1 cellular context compared by ENCODE assay signal in the genomic region with DNA sequence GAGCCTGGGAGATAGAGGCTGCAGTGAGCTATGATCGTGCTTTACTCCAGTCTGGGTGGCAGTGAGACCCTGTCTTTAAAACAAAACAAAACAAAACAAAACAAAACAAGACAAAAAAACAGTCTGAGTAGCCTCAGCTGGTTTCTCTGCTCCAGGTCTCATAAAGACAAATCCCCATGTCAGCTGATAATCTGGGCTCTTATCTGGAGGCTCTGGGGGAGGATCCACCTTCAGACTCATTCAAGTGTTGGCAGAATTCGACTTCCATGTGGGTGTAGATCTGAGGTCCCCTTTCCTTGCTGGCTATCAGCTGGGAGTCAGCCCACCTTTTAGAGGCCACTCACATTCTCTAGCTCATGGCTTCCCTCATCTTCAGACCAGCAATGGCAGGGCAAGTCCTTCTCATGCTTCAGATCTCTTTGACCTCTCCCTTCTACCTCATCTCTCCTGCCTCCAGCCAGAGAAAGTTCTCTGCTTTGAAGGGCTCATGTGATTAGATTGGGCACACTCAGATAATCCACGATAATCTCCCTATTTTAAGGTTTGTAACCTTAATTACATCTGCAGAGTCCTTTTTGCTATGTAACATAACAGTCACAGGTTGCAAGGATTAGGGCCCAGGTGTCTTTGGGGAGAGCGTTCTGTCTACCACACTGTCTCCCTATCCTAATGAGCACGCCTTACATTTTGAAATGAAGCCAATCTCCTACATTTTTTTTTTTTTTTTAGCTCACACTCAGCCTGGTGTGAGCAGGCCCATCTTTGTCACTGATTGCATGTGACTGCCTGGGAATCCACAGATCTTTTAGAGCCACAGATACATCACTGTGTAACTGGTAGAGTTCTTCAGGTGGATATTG.
A peak's percentile ranks its signal among the peaks of the same experiment; 100 is the strongest.
TF ChIP-seq lines count a peak whose summit lies in the region.

No MANE protein-coding gene starts in this region.

TF ChIP-seq in K562, 482 proteins besides CTCF, POLR2A, EP300 and RAD21 (continued from another document and continues in another):
- TF ChIP-seq MAZ (CRISPR knock-in tag; conservative IDR thresholded peaks at IDR 0.05 in 1 of 2, IDR thresholded peaks at IDR 0.05 in 1 of 2) (0 out of 4 replicates have a peak, but pooled peaks of 1 of the 2 experiments have one; percentile 31), CTBP1 (IDR thresholded peaks at IDR 0.05; ENCODE audit: borderline replicate concordance) (peak; percentile 41; the same call in 1 of the 2 replicates), ZNF134 (CRISPR knock-in tag; conservative IDR thresholded peaks at IDR 0.05) (no peak), TARDBP (IDR thresholded peaks at IDR 0.05) (no peak), PTTG1 (tag; IDR thresholded peaks at IDR 0.05; ENCODE audit: low read depth) (no peak), ERF (CRISPR knock-in tag; IDR thresholded peaks at IDR 0.05) (no peak), U2AF2 (optimal IDR thresholded peaks at IDR 0.05; ENCODE audit: low read depth, low read length) (no peak), HDAC8 (tag; IDR thresholded peaks at IDR 0.05) (no peak), FOSL1 (tag; conservative IDR thresholded peaks at IDR 0.05) (peak; percentile 39; the same call in 1 of the 2 replicates), ZNF408 (CRISPR knock-in tag; IDR thresholded peaks at IDR 0.05; ENCODE audit: low read depth) (no peak), ZNF133 (CRISPR knock-in tag; IDR thresholded peaks at IDR 0.05) (no peak), SIX5 (IDR thresholded peaks at IDR 0.05; ENCODE audit: borderline replicate concordance in 1 of 2, insufficient read depth in 1 of 2, low read depth in 1 of 2, low read length in 2 of 2) (no peak), RFX7 (CRISPR knock-in tag; IDR thresholded peaks at IDR 0.05) (no peak), HDAC2 (IDR thresholded peaks at IDR 0.05) (0 out of 2 replicates have a peak, but pooled peaks have one; percentile 17), NR1H2 (CRISPR knock-in tag; IDR thresholded peaks at IDR 0.05) (no peak), ZNF217 (CRISPR knock-in tag; IDR thresholded peaks at IDR 0.05) (peak; percentile 77; the same call in 1 of the 2 replicates), ZC3H11A (IDR thresholded peaks at IDR 0.05; ENCODE audit: low read depth, low read length) (no peak), NFE2 (IDR thresholded peaks at IDR 0.05; ENCODE audit: low read depth) (peak; percentile 36; the same call in 1 of the 2 replicates), ZNF224 (CRISPR knock-in tag; IDR thresholded peaks at IDR 0.05) (no peak), ZNF282 (CRISPR knock-in tag; IDR thresholded peaks at IDR 0.05) (no peak), SRSF7 (optimal IDR thresholded peaks at IDR 0.05; ENCODE audit: low read depth, low read length) (no peak), STAG1 (CRISPR knock-in tag; IDR thresholded peaks at IDR 0.05; ENCODE audit: borderline replicate concordance) (no peak), TAF15 (IDR thresholded peaks at IDR 0.05; ENCODE audit: low read depth, low read length) (no peak), HDAC3 (IDR thresholded peaks at IDR 0.05; ENCODE audit: borderline replicate concordance, partially characterized antibody) (no peak), KHSRP (IDR thresholded peaks at IDR 0.05) (no peak), NEUROD1 (IDR thresholded peaks at IDR 0.05; ENCODE audit: borderline replicate concordance, low read depth, low read length, partially characterized antibody) (no peak), ZKSCAN8 (CRISPR knock-in tag; IDR thresholded peaks at IDR 0.05) (no peak), PTBP1 (IDR thresholded peaks at IDR 0.05; ENCODE audit: low read depth, low read length) (no peak), KDM4B (IDR thresholded peaks at IDR 0.05; ENCODE audit: borderline replicate concordance in 2 of 2, low read depth in 1 of 2) (no peak), STAT5B (CRISPR knock-in tag; IDR thresholded peaks at IDR 0.05) (no peak), NFIX (CRISPR knock-in tag; IDR thresholded peaks at IDR 0.05; ENCODE audit: low read depth) (no peak), ZNF165 (CRISPR knock-in tag; IDR thresholded peaks at IDR 0.05; ENCODE audit: borderline replicate concordance) (no peak), TAL1 (IDR thresholded peaks at IDR 0.05) (0 out of 2 replicates have a peak, but pooled peaks have one; percentile 11), TOE1 (IDR thresholded peaks at IDR 0.05; ENCODE audit: borderline replicate concordance) (0 out of 2 replicates have a peak, but pooled peaks have one; percentile 35), TOE1 (CRISPR knock-in tag; IDR thresholded peaks at IDR 0.05; ENCODE audit: borderline replicate concordance, low read depth) (0 out of 2 replicates have a peak, but pooled peaks have one; percentile 53), ATF1 (CRISPR knock-in tag; IDR thresholded peaks at IDR 0.05) (no peak), ATF1 (tag; IDR thresholded peaks at IDR 0.05) (no peak), MIER1 (IDR thresholded peaks at IDR 0.05; ENCODE audit: low read depth) (0 out of 2 replicates have a peak, but pooled peaks have one; percentile 15), BRCA1 (IDR thresholded peaks at IDR 0.05) (no peak), BRCA1 (CRISPR knock-in tag; IDR thresholded peaks at IDR 0.05) (no peak), MCM5 (IDR thresholded peaks at IDR 0.05; ENCODE audit: low read depth) (no peak), SMC3 (conservative IDR thresholded peaks at IDR 0.05; ENCODE audit: insufficient read depth, low read depth, low read length) (no peak), ZC3H4 (CRISPR knock-in tag; IDR thresholded peaks at IDR 0.05; ENCODE audit: borderline replicate concordance) (no peak)
- TF ChIP-seq, protein P1, sequence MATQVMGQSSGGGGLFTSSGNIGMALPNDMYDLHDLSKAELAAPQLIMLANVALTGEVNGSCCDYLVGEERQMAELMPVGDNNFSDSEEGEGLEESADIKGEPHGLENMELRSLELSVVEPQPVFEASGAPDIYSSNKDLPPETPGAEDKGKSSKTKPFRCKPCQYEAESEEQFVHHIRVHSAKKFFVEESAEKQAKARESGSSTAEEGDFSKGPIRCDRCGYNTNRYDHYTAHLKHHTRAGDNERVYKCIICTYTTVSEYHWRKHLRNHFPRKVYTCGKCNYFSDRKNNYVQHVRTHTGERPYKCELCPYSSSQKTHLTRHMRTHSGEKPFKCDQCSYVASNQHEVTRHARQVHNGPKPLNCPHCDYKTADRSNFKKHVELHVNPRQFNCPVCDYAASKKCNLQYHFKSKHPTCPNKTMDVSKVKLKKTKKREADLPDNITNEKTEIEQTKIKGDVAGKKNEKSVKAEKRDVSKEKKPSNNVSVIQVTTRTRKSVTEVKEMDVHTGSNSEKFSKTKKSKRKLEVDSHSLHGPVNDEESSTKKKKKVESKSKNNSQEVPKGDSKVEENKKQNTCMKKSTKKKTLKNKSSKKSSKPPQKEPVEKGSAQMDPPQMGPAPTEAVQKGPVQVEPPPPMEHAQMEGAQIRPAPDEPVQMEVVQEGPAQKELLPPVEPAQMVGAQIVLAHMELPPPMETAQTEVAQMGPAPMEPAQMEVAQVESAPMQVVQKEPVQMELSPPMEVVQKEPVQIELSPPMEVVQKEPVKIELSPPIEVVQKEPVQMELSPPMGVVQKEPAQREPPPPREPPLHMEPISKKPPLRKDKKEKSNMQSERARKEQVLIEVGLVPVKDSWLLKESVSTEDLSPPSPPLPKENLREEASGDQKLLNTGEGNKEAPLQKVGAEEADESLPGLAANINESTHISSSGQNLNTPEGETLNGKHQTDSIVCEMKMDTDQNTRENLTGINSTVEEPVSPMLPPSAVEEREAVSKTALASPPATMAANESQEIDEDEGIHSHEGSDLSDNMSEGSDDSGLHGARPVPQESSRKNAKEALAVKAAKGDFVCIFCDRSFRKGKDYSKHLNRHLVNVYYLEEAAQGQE (CRISPR knock-in tag; IDR thresholded peaks at IDR 0.05; ENCODE audit: low read depth) = no peak
- TF ChIP-seq, protein P2, sequence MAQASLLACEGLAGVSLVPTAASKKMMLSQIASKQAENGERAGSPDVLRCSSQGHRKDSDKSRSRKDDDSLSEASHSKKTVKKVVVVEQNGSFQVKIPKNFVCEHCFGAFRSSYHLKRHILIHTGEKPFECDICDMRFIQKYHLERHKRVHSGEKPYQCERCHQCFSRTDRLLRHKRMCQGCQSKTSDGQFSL (CRISPR knock-in tag; IDR thresholded peaks at IDR 0.05) = no peak
- TF ChIP-seq, protein P2 (tag; IDR thresholded peaks at IDR 0.05) = no peak; a peak in 1 of 4 replicates
- TF ChIP-seq, protein P3, sequence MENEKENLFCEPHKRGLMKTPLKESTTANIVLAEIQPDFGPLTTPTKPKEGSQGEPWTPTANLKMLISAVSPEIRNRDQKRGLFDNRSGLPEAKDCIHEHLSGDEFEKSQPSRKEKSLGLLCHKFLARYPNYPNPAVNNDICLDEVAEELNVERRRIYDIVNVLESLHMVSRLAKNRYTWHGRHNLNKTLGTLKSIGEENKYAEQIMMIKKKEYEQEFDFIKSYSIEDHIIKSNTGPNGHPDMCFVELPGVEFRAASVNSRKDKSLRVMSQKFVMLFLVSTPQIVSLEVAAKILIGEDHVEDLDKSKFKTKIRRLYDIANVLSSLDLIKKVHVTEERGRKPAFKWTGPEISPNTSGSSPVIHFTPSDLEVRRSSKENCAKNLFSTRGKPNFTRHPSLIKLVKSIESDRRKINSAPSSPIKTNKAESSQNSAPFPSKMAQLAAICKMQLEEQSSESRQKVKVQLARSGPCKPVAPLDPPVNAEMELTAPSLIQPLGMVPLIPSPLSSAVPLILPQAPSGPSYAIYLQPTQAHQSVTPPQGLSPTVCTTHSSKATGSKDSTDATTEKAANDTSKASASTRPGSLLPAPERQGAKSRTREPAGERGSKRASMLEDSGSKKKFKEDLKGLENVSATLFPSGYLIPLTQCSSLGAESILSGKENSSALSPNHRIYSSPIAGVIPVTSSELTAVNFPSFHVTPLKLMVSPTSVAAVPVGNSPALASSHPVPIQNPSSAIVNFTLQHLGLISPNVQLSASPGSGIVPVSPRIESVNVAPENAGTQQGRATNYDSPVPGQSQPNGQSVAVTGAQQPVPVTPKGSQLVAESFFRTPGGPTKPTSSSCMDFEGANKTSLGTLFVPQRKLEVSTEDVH (IDR thresholded peaks at IDR 0.05; ENCODE audit: low read depth, partially characterized antibody) = no peak
- TF ChIP-seq, protein P4, sequence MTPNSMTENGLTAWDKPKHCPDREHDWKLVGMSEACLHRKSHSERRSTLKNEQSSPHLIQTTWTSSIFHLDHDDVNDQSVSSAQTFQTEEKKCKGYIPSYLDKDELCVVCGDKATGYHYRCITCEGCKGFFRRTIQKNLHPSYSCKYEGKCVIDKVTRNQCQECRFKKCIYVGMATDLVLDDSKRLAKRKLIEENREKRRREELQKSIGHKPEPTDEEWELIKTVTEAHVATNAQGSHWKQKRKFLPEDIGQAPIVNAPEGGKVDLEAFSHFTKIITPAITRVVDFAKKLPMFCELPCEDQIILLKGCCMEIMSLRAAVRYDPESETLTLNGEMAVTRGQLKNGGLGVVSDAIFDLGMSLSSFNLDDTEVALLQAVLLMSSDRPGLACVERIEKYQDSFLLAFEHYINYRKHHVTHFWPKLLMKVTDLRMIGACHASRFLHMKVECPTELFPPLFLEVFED (CRISPR knock-in tag; conservative IDR thresholded peaks at IDR 0.05) = no peak
- TF ChIP-seq, protein P5, sequence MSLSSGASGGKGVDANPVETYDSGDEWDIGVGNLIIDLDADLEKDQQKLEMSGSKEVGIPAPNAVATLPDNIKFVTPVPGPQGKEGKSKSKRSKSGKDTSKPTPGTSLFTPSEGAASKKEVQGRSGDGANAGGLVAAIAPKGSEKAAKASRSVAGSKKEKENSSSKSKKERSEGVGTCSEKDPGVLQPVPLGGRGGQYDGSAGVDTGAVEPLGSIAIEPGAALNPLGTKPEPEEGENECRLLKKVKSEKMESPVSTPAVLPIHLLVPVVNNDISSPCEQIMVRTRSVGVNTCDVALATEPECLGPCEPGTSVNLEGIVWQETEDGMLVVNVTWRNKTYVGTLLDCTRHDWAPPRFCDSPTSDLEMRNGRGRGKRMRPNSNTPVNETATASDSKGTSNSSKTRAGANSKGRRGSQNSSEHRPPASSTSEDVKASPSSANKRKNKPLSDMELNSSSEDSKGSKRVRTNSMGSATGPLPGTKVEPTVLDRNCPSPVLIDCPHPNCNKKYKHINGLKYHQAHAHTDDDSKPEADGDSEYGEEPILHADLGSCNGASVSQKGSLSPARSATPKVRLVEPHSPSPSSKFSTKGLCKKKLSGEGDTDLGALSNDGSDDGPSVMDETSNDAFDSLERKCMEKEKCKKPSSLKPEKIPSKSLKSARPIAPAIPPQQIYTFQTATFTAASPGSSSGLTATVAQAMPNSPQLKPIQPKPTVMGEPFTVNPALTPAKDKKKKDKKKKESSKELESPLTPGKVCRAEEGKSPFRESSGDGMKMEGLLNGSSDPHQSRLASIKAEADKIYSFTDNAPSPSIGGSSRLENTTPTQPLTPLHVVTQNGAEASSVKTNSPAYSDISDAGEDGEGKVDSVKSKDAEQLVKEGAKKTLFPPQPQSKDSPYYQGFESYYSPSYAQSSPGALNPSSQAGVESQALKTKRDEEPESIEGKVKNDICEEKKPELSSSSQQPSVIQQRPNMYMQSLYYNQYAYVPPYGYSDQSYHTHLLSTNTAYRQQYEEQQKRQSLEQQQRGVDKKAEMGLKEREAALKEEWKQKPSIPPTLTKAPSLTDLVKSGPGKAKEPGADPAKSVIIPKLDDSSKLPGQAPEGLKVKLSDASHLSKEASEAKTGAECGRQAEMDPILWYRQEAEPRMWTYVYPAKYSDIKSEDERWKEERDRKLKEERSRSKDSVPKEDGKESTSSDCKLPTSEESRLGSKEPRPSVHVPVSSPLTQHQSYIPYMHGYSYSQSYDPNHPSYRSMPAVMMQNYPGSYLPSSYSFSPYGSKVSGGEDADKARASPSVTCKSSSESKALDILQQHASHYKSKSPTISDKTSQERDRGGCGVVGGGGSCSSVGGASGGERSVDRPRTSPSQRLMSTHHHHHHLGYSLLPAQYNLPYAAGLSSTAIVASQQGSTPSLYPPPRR (CRISPR knock-in tag; IDR thresholded peaks at IDR 0.05; ENCODE audit: borderline replicate concordance) = no peak
- TF ChIP-seq, protein P6, sequence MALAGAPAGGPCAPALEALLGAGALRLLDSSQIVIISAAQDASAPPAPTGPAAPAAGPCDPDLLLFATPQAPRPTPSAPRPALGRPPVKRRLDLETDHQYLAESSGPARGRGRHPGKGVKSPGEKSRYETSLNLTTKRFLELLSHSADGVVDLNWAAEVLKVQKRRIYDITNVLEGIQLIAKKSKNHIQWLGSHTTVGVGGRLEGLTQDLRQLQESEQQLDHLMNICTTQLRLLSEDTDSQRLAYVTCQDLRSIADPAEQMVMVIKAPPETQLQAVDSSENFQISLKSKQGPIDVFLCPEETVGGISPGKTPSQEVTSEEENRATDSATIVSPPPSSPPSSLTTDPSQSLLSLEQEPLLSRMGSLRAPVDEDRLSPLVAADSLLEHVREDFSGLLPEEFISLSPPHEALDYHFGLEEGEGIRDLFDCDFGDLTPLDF (CRISPR knock-in tag; IDR thresholded peaks at IDR 0.05) = no peak
- TF ChIP-seq, protein P7, sequence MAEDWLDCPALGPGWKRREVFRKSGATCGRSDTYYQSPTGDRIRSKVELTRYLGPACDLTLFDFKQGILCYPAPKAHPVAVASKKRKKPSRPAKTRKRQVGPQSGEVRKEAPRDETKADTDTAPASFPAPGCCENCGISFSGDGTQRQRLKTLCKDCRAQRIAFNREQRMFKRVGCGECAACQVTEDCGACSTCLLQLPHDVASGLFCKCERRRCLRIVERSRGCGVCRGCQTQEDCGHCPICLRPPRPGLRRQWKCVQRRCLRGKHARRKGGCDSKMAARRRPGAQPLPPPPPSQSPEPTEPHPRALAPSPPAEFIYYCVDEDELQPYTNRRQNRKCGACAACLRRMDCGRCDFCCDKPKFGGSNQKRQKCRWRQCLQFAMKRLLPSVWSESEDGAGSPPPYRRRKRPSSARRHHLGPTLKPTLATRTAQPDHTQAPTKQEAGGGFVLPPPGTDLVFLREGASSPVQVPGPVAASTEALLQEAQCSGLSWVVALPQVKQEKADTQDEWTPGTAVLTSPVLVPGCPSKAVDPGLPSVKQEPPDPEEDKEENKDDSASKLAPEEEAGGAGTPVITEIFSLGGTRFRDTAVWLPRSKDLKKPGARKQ (CRISPR knock-in tag; IDR thresholded peaks at IDR 0.05) = no peak
